In the genomic region with DNA sequence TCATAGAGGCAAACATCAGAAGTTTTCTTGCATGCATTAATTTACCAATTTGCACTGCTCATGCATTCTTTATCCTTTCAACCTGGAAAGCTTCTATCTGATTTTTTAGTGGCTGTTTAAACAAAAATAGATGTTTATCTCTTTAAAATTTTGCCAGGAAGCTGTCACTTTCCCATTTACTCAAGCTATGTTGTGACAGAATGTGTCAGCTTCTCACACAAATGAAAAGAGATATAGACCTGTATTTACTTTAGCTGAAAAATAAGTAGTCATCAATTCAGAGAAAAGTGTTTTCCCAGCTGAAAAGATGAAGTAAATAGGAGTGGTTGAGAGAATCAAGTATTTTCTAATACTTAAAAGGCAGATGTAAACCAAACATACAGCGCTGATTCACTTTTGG, we compare ENCODE assay signal across 27 cellular contexts.
"Had no signal": no experiment of that assay in that cellular context is flagged by ENCODE, and none has a peak within 500 bp of the region (broad histone marks: within the 10 kb centered on the region; RNA-seq: fewer than 3 reads in every experiment).

No MANE protein-coding gene starts in this region.

- H3K27me3 ChIP-seq: brain microvascular endothelial cell, esophagus muscularis mucosa, foreskin keratinocyte, gastrocnemius medialis, heart left ventricle had no signal

- ATAC-seq: activated CD4-positive, CD25-positive, alpha-beta regulatory T cell treated with anti-CD3 and anti-CD28 coated beads, Interleukin-2, amount 50 U/mL, for 24 hours; activated CD8-positive, alpha-beta T cell treated with anti-CD3 and anti-CD28 coated beads for 36 hours; activated T-cell treated with anti-CD3 and anti-CD28 coated beads, Interleukin-2, amount 50 U/mL, for 4 hours; activated T-helper 17 cell treated with anti-CD3 and anti-CD28 coated beads, Interleukin-2, amount 50 U/mL, for 72 hours; foreskin keratinocyte; gastrocnemius medialis; heart left ventricle had no signal

- H3K4me1 ChIP-seq: esophagus muscularis mucosa, foreskin keratinocyte, gastrocnemius medialis, heart left ventricle had no signal

- H3K9me3 ChIP-seq: esophagus muscularis mucosa, gastrocnemius medialis, heart left ventricle had no signal

- H3K36me3 ChIP-seq: brain microvascular endothelial cell, esophagus muscularis mucosa, gastrocnemius medialis, heart left ventricle, WERI-Rb-1 had no signal

- DNase-seq: activated B cell treated with CpG ODN at 0.5 μM for 24 hours; activated CD4-positive, alpha-beta T cell treated with anti-CD3 and anti-CD28 coated beads for 48 hours; activated CD4-positive, alpha-beta T cell treated with anti-CD3 and anti-CD28 coated beads, Interleukin-2, amount 50 U/mL, for 1 hour; activated CD4-positive, alpha-beta T cell treated with anti-CD3 and anti-CD28 coated beads, Interleukin-2, amount 50 U/mL, for 48 hours; activated CD8-positive, alpha-beta memory T cell treated with anti-CD3 and anti-CD28 coated beads for 24 hours; activated CD8-positive, alpha-beta T cell treated with anti-CD3 and anti-CD28 coated beads for 36 hours; activated effector memory CD4-positive, alpha-beta T cell treated with Interleukin-2 at 50 U/mL for 16 hours; activated gamma-delta T cell treated with Interleukin-2 at 50 U/mL for 16 hours; activated naive CD4-positive, alpha-beta T cell treated with anti-CD3 and anti-CD28 coated beads, Interleukin-2, amount 50 U/mL, for 16 hours; activated naive CD4-positive, alpha-beta T cell treated with Interleukin-2 at 50 U/mL for 16 hours; activated T-cell treated with anti-CD3 and anti-CD28 coated beads, Interleukin-2, amount 50 U/mL, for 4 hours; amniotic stem cell; anterior cingulate cortex; brain microvascular endothelial cell; dorsolateral prefrontal cortex; effector memory CD4-positive, alpha-beta T cell; erythroblast; foreskin keratinocyte; gastrocnemius medialis; glutamatergic neuron; heart left ventricle; T1000; WERI-Rb-1 had no signal

- H3K27ac ChIP-seq: brain microvascular endothelial cell, coronary artery, dorsolateral prefrontal cortex, esophagus muscularis mucosa, foreskin keratinocyte, gastrocnemius medialis, heart left ventricle, WERI-Rb-1 had no signal

- H3K4me3 ChIP-seq: coronary artery, dorsolateral prefrontal cortex, esophagus muscularis mucosa, gastrocnemius medialis, heart left ventricle had no signal
